20 cellular contexts compared by ENCODE assay signal in the genomic region with DNA sequence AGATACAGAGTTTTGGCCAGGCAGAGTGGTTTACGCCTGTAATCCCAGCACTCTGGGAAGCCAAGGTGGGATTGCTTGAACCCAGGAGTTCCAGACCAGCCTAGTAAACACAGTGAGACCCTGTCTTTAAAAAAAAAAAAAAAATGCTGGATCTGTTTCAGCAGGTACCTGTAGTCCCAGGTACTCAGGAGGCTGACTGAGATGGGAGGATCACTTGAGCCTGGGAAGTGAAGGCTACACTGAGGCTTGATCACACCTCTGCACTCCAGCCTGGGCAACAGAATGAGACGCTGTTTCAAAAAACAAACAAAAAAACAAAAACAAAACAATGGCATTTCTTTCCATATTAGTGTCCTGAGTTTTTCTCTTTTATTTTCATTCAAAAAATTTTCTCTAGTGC. TPM values are rescaled to one million over a fixed set of nuclear protein-coding genes. Genes with fewer than 3 reads are reported as not detected.
DNase-seq lines count a peak whose midpoint lies in the region; ATAC-seq, FAIRE-seq and TF ChIP-seq lines count a peak whose summit lies in the region.
"Had no signal": no experiment of that assay in that cellular context is flagged by ENCODE, and none has a peak within 500 bp of the region (broad histone marks: within the 10 kb centered on the region; RNA-seq: fewer than 3 reads in every experiment).

No MANE protein-coding gene starts in this region.

- H3K9me3 ChIP-seq in A549 (no peaks in the 10 kb centered on the region), endodermal cell (ENCODE audit: control insufficient read depth, low read length) (peaks cover 49% of the 10 kb centered on the region), stomach (peaks cover 0 to 10% (median 0%) of the 10 kb centered on the region in 4 donors)

- H3K9ac ChIP-seq in endodermal cell (ENCODE audit: extremely low read depth, low read length, poor library complexity, severe bottlenecking): no peak overlapping the region
- H3K9ac ChIP-seq: BLaER1 had no signal

- no peak for FAIRE-seq in A549 (lab: Jason Lieb, UNC)
- FAIRE-seq: GM12892, GM18507, H54 had no signal

- peaks cover 24% of the 10 kb centered on the region for H3K36me3 Mint-ChIP-seq in endodermal cell (ENCODE audit: low read depth)
- no peaks in the 10 kb centered on the region for H3K36me3 Mint-ChIP-seq in natural killer cell
- H3K36me3 Mint-ChIP-seq: CD4-positive, alpha-beta memory T cell had no signal

- TF ChIP-seq POLR2A in A549 (IDR thresholded peaks at IDR 0.05; ENCODE audit: low read length) (no peak), stomach (IDR thresholded peaks at IDR 0.05) (no peak)

- CTCF ChIA-PET in A549 (lab: Yijun Ruan, JAX): no interaction called here

- H3K27ac ChIP-seq in A549 (no peak overlapping the region), endodermal cell (ENCODE audit: low read depth, low read length) (no peak overlapping the region), stomach (peak overlapping the region; percentile 22 to 68 (median 29))
- H3K27ac ChIP-seq: BLaER1, HL-60 had no signal

- H3K27me3 ChIP-seq in endodermal cell (ENCODE audit: control insufficient read depth, insufficient read depth, low read length, poor library complexity, severe bottlenecking) (no peaks in the 10 kb centered on the region), stomach (no peaks in the 10 kb centered on the region)
- H3K27me3 ChIP-seq: BLaER1 had no signal

- H3K4me1 ChIP-seq in A549 (peaks cover 30% of the 10 kb centered on the region), endodermal cell (ENCODE audit: control insufficient read depth, insufficient read depth, low read length) (no peaks in the 10 kb centered on the region), stomach (peaks cover 6 to 25% (median 15%) of the 10 kb centered on the region in 4 donors)
- H3K4me1 ChIP-seq: BLaER1 had no signal

- H3K4me3 ChIP-seq in A549: no peak overlapping the region
- peak overlapping the region; percentile 7 for H3K4me3 ChIP-seq in endodermal cell (ENCODE audit: low read length)
- no peak overlapping the region for H3K4me3 ChIP-seq in stomach
- H3K4me3 ChIP-seq: BLaER1, GM23338 had no signal

- no peak for TF ChIP-seq CTCF in A549 (IDR thresholded peaks at IDR 0.05)
- TF ChIP-seq CTCF in endodermal cell (conservative IDR thresholded peaks at IDR 0.05): no peak
- TF ChIP-seq CTCF in stomach (IDR thresholded peaks at IDR 0.05): no peak
- TF ChIP-seq CTCF in natural killer cell (IDR thresholded peaks at IDR 0.05): no peak

- ATAC-seq in A549 (no peak), natural killer cell (no peak)
- ATAC-seq: GM23338 had no signal

- H3K27me3 Mint-ChIP-seq in endodermal cell (ENCODE audit: insufficient read depth): no peaks in the 10 kb centered on the region
- no peaks in the 10 kb centered on the region for H3K27me3 Mint-ChIP-seq in natural killer cell (ENCODE audit: low read depth in 2 of 2)

- DNase-seq in A549 (ENCODE audit: low read depth in 1 of 2, low spot score in 1 of 2): no peak
- DNase-seq in DMS53 treated with DMSO at 0.1 percent for 48 hours (lab: John Stamatoyannopoulos, UW; ENCODE audit: unreplicated experiment): peak; percentile 16
- DNase-seq in endodermal cell: no peak
- no peak for DNase-seq in stomach
- no peak for DNase-seq in natural killer cell
- no peak for DNase-seq in T-helper 9 cell
- no peak for DNase-seq in NCI-H128 (lab: John Stamatoyannopoulos, UW; ENCODE audit: unreplicated experiment)
- DNase-seq: Calu3; CD4-positive, alpha-beta memory T cell; DMS 273 treated with DMSO at 0.1 percent for 48 hours; DMS79; GDM1; HCEC 1CT had no signal

- H3K36me3 ChIP-seq in endodermal cell (ENCODE audit: control insufficient read depth, insufficient read depth, low read length) (peaks cover 5% of the 10 kb centered on the region), stomach (no peaks in the 10 kb centered on the region)
- H3K36me3 ChIP-seq: BLaER1 had no signal

- 92% methylated on average over 2 of the region's 2 CpGs for WGBS in A549 (ENCODE audit: missing lambda C conversion rate)
- 94 to 100% methylated on average over 2 of the region's 2 CpGs for WGBS in endodermal cell (ENCODE audit: insufficient coverage in 1 of 2, insufficient read length in 1 of 2), 2 experiments
- 50 to 81% (median 65%) methylated on average over 2 of the region's 2 CpGs for WGBS in stomach, 5 donors

- intact Hi-C loops in stomach (cut with DNase I; ENCODE audit: low total_unique reads) (no loop called here), natural killer cell (cut with micrococcal nuclease) (no loop called here)

- TF ChIP-seq RAD21 in A549 (conservative IDR thresholded peaks at IDR 0.05 in 1 of 2, IDR thresholded peaks at IDR 0.05 in 1 of 2): no peak

- no peaks in the 10 kb centered on the region for H3K4me1 Mint-ChIP-seq in endodermal cell
- H3K4me1 Mint-ChIP-seq in natural killer cell: no peaks in the 10 kb centered on the region
- H3K4me1 Mint-ChIP-seq: CD14-positive monocyte; CD4-positive, alpha-beta memory T cell; GM23338 had no signal

- peak overlapping the region; percentile 66; the same call in 2 of the 3 replicates for H3K4me2 ChIP-seq in A549
- H3K4me2 ChIP-seq: BLaER1, GM23338 had no signal

- POLR2A ChIA-PET in A549 (lab: Yijun Ruan, JAX): no interaction called here

- TF ChIP-seq EP300 in A549 (IDR thresholded peaks at IDR 0.05): no peak
- no peak for TF ChIP-seq EP300 in stomach (IDR thresholded peaks at IDR 0.05)

- H3K27ac Mint-ChIP-seq in endodermal cell (no peak overlapping the region), natural killer cell (no peak overlapping the region)
- H3K27ac Mint-ChIP-seq: CD14-positive monocyte; CD4-positive, alpha-beta memory T cell; GM23338 had no signal

- H3K4me3 Mint-ChIP-seq in endodermal cell (no peak overlapping the region), natural killer cell (no peak overlapping the region)
- H3K4me3 Mint-ChIP-seq: CD14-positive monocyte; CD4-positive, alpha-beta memory T cell; GM23338 had no signal

- H3K9me3 Mint-ChIP-seq in endodermal cell (peaks cover 56% of the 10 kb centered on the region), natural killer cell (no peaks in the 10 kb centered on the region)

TF ChIP-seq in A549, 52 proteins besides CTCF, POLR2A, EP300 and RAD21:
- no peak for TF ChIP-seq RCOR1 (IDR thresholded peaks at IDR 0.05; ENCODE audit: low read depth, low read length)
- TF ChIP-seq MAFK (IDR thresholded peaks at IDR 0.05; ENCODE audit: partially characterized antibody): no peak
- TF ChIP-seq POLR2AphosphoS2 (conservative IDR thresholded peaks at IDR 0.05; ENCODE audit: low read length): no peak
- TF ChIP-seq FOXS1 (CRISPR knock-in tag; IDR thresholded peaks at IDR 0.05): no peak

RNA-seq across cellular contexts. Expression of gene UNC13B, which starts 19.0 kb away (rescaled TPM):
- 17.8 and 24.0 TPM in 2 replicates for polyA plus RNA-seq in A549 (2011; rRNA removed)
- polyA plus RNA-seq in A549 (2012; cell fraction: cytosol; rRNA removed): 5.9 and 6.4 TPM in 2 replicates
- 7.3 and 11.6 TPM in 2 replicates for polyA plus RNA-seq in A549 (2012; cell fraction: nucleus; rRNA removed)
- 9.9 to 11.0 TPM (median 11.0 TPM) in 3 replicates for polyA plus RNA-seq in A549 (2017; fragmentation: RNase III; extraction: RNeasy Plus Mini Kit Qiagen cat#74134 plus additional on column Dnase treatment)
- polyA minus RNA-seq in A549 (2011; rRNA and poly(A)+ RNA removed): 27.7 and 36.9 TPM in 2 replicates
- total RNA-seq in endodermal cell: 10 to 100 TPM; 53.9 to 57.2 TPM
- polyA plus RNA-seq in endodermal cell (2013, experiment 1 of 2): 35.5 TPM
- polyA plus RNA-seq in endodermal cell (2013, experiment 2 of 2): 30.9 TPM
- 10 to 100 TPM; 15.8 to 68.7 (median 51.9) TPM for total RNA-seq in stomach
- 10 to 100 TPM in 2 of 3 donors, 1 to 10 TPM in 1; 8.9 to 13.3 (median 13.3) TPM for polyA plus RNA-seq in stomach
- total RNA-seq in natural killer cell: under 1 TPM; 0.21 to 0.78 (median 0.27) TPM

Comparison
In these comparisons a context has a peak if more than half of its experiments do, and no peak if none do; other contexts are left out.
1. H3K27ac ChIP-seq: peak in stomach (5 of 5); none in A549 (0 of 2) and endodermal cell (single experiment).
2. RNA of gene UNC13B, which starts 19.0 kb away (total RNA-seq): 53.9 to 57.2 TPM in endodermal cell and 15.8 to 68.7 TPM in stomach; 0.21 to 0.78 TPM in natural killer cell; every median in the first group is over 4 times any median in the second.